ENCODE assay signal across 33 cellular contexts in the genomic region with DNA sequence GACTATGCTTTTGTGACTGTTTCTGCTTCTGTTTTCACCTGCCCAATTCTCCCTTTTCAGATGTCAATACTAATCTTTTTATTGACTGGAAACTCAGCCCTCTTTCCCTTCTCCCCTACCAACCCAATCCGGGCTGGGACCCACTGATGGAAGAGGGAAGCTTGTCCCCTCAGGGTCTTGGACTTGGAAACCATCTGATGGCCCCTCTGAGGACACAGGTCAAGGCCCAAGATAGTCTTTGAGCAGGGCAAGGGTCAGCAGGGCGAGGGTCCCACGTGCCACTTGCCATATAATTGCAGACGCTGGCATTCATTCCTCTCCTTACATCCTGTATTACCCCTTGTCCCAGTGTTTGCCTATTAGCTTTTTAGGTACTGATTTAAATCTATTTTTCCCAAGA.
"Had no signal": no experiment of that assay in that cellular context is flagged by ENCODE, and none has a peak within 500 bp of the region (broad histone marks: within the 10 kb centered on the region; RNA-seq: fewer than 3 reads in every experiment).

No MANE protein-coding gene starts in this region.

- H3K36me3 Mint-ChIP-seq: naive B cell; naive thymus-derived CD8-positive, alpha-beta T cell; natural killer cell treated with Interleukin-12 subunit alpha and Interleukin-12 subunit beta and Interleukin-15 and Interleukin-18, amount 100 ng/mL, for 72 hours; stimulated activated memory B cell treated with anti-CD40 and anti-IgM and Interleukin-4, amounts not matched to agents 10 μg/mL and 1 μg/mL and 100 μg/mL, for 72 hours; type B pancreatic cell had no signal

- H3K9me3 ChIP-seq: ovary, psoas muscle, right lobe of liver, sigmoid colon, spleen, suprapubic skin, thoracic aorta, thyroid gland, tibial nerve, upper lobe of right lung, uterus had no signal

- H3K27ac Mint-ChIP-seq: naive B cell; naive thymus-derived CD8-positive, alpha-beta T cell; natural killer cell treated with Interleukin-12 subunit alpha and Interleukin-12 subunit beta and Interleukin-15 and Interleukin-18, amount 100 ng/mL, for 72 hours; nephron progenitor cell; progenitor cell of endocrine pancreas; stimulated activated memory B cell treated with anti-CD40 and anti-IgM and Interleukin-4, amounts not matched to agents 10 μg/mL and 1 μg/mL and 100 μg/mL, for 72 hours; stimulated activated naive CD8-positive, alpha-beta T cell treated with anti-CD3 and anti-CD28 coated beads, Interleukin-15, amount 100 ng/mL, for 72 hours; type B pancreatic cell had no signal

- H3K4me1 Mint-ChIP-seq: naive B cell; nephron progenitor cell; stimulated activated memory B cell treated with anti-CD40 and anti-IgM and Interleukin-4, amounts not matched to agents 10 μg/mL and 1 μg/mL and 100 μg/mL, for 72 hours; stimulated activated naive CD8-positive, alpha-beta T cell treated with anti-CD3 and anti-CD28 coated beads, Interleukin-15, amount 100 ng/mL, for 72 hours had no signal

- H3K27me3 ChIP-seq: ovary, right lobe of liver, sigmoid colon, spleen, suprapubic skin, thyroid gland, tibial nerve, upper lobe of right lung, uterus had no signal

- H3K9ac ChIP-seq: parathyroid adenoma had no signal

- DNase-seq: naive B cell; naive thymus-derived CD8-positive, alpha-beta T cell; nephron progenitor cell; occipital lobe; ovary; psoas muscle; right lobe of liver; sigmoid colon; spleen; stimulated activated CD4-positive, alpha-beta T cell treated with anti-CD3 and anti-CD28 coated beads, Interleukin-12 subunit alpha, Interleukin-12 subunit beta, amount 100 ng/mL, for 4 hours; stimulated activated CD4-positive, alpha-beta T cell treated with anti-CD3 and anti-CD28 coated beads, Interleukin-1b, Interleukin-23, amount 100 ng/mL, for 48 hours; stimulated activated CD4-positive, alpha-beta T cell treated with anti-CD3 and anti-CD28 coated beads, Interleukin-4, amount 100 ng/mL, for 1 hour; stimulated activated CD4-positive, alpha-beta T cell treated with anti-CD3 and anti-CD28 coated beads, Interleukin-4, amount 100 ng/mL, for 4 hours; stimulated activated CD8-positive, alpha-beta memory T cell treated with anti-CD3 and anti-CD28 coated beads, Interleukin-4, amount 100 ng/mL, for 48 hours; stimulated activated naive CD4-positive, alpha-beta T cell; stimulated activated naive CD8-positive, alpha-beta T cell treated with anti-CD3 and anti-CD28 coated beads, Interleukin-15, amount 100 ng/mL, for 72 hours; stimulated activated naive CD8-positive, alpha-beta T cell treated with anti-CD3 and anti-CD28 coated beads, Interleukin-15, Interleukin-2, amounts not matched to agents 100 U/mL and 50 U/mL, for 24 hours; substantia nigra; thyroid gland; upper lobe of right lung; uterus had no signal

- H3K36me3 ChIP-seq: ovary, right lobe of liver, sigmoid colon, spleen, suprapubic skin, thoracic aorta, thyroid gland, tibial nerve, upper lobe of right lung, uterus had no signal

- H3K9me3 Mint-ChIP-seq: naive B cell; nephron progenitor cell; neural crest cell; stimulated activated memory B cell treated with anti-CD40 and anti-IgM and Interleukin-4, amounts not matched to agents 10 μg/mL and 1 μg/mL and 100 μg/mL, for 72 hours; stimulated activated naive CD8-positive, alpha-beta T cell treated with anti-CD3 and anti-CD28 coated beads, Interleukin-15, amount 100 ng/mL, for 72 hours; type B pancreatic cell had no signal

- H3K4me1 ChIP-seq: parathyroid adenoma, psoas muscle, right lobe of liver, spleen, suprapubic skin, thyroid gland, tibial nerve, upper lobe of right lung had no signal

- H3K27ac ChIP-seq: ovary, parathyroid adenoma, psoas muscle, right lobe of liver, sigmoid colon, skin epidermis, spleen, suprapubic skin, thoracic aorta, thyroid gland, tibial nerve, upper lobe of right lung, uterus had no signal

- H3K4me2 ChIP-seq: smooth muscle cell had no signal

- H3K4me3 ChIP-seq: ovary, psoas muscle, right lobe of liver, sigmoid colon, skin epidermis, smooth muscle cell, spleen, suprapubic skin, thoracic aorta, thyroid gland, tibial nerve, upper lobe of right lung, uterus had no signal

- H3K27me3 Mint-ChIP-seq: natural killer cell treated with Interleukin-12 subunit alpha and Interleukin-12 subunit beta and Interleukin-15 and Interleukin-18, amount 100 ng/mL, for 72 hours; progenitor cell of endocrine pancreas; type B pancreatic cell had no signal

- ATAC-seq: naive thymus-derived CD8-positive, alpha-beta T cell; natural killer cell treated with Interleukin-12 subunit alpha and Interleukin-12 subunit beta and Interleukin-15 and Interleukin-18, amount 100 ng/mL, for 72 hours; psoas muscle; right cardiac atrium; right lobe of liver; stimulated activated memory B cell treated with anti-CD40 and anti-IgM and Interleukin-4, amounts not matched to agents 10 μg/mL and 1 μg/mL and 100 μg/mL, for 72 hours; stimulated activated naive CD8-positive, alpha-beta T cell treated with anti-CD3 and anti-CD28 coated beads, Interleukin-15, amount 100 ng/mL, for 72 hours; stimulated activated naive CD8-positive, alpha-beta T cell treated with anti-CD3 and anti-CD28 coated beads, Interleukin-15, Interleukin-2, amounts not matched to agents 100 U/mL and 50 U/mL, for 24 hours; upper lobe of right lung had no signal

- H3K4me3 Mint-ChIP-seq: naive B cell; naive thymus-derived CD8-positive, alpha-beta T cell; natural killer cell treated with Interleukin-12 subunit alpha and Interleukin-12 subunit beta and Interleukin-15 and Interleukin-18, amount 100 ng/mL, for 72 hours; nephron progenitor cell; neural crest cell; stimulated activated memory B cell treated with anti-CD40 and anti-IgM and Interleukin-4, amounts not matched to agents 10 μg/mL and 1 μg/mL and 100 μg/mL, for 72 hours; stimulated activated naive CD8-positive, alpha-beta T cell treated with anti-CD3 and anti-CD28 coated beads, Interleukin-15, amount 100 ng/mL, for 72 hours; type B pancreatic cell had no signal

- H3K79me2 ChIP-seq: parathyroid adenoma had no signal

- H2AFZ ChIP-seq: parathyroid adenoma had no signal
